Comparison of ENCODE assay signal across 8 cellular contexts in genomic region chr3:169041677-169042171, GRCh38.
DNase-seq lines count a peak whose midpoint lies in the region; ATAC-seq and TF ChIP-seq lines count a peak whose summit lies in the region.

No MANE protein-coding gene starts in this region.

- ATAC-seq in gastrocnemius medialis (peak; percentile 58 to 60), HG02938 (IDR thresholded peaks at IDR 0.05; ENCODE audit: unreplicated experiment) (no peak)

- intact Hi-C loops in gastrocnemius medialis (cut with DNase I; ENCODE audit: low total_unique reads), result loop anchor here (10.0 kb wide), 2 partner anchors 623 to 703 kb away; partner anchors contain the start of gene MECOM

- peak overlapping the region in 2 of 4 donors; percentile 11 to 17 for H3K27ac ChIP-seq in gastrocnemius medialis

- DNase-seq in NCI-H2171 treated with DMSO at 0.1 percent for 48 hours (lab: John Stamatoyannopoulos, UW) (peak; percentile 4), NCI-H2171 (lab: John Stamatoyannopoulos, UW) (no peak), RPMI8226 (peak; percentile 18), fibroblast of mammary gland (ENCODE audit: low read depth) (peak; percentile 82), gastrocnemius medialis (no peak), NCI-H226 (no peak), hypothalamus (lab: John Stamatoyannopoulos, UW) (no peak)

- no peaks in the 10 kb centered on the region for H3K36me3 ChIP-seq in gastrocnemius medialis

- H3K27me3 ChIP-seq in gastrocnemius medialis, result no peaks in the 10 kb centered on the region

- TF ChIP-seq CTCF in fibroblast of mammary gland (conservative IDR thresholded peaks at IDR 0.05; ENCODE audit: control insufficient read depth, insufficient read depth, low read depth, low read length) (peak; percentile 67), gastrocnemius medialis (IDR thresholded peaks at IDR 0.05 in 4 of 5, conservative IDR thresholded peaks at IDR 0.05 in 1 of 5) (peak in 3 of 5 experiments; percentile 24 to 41 (median 34))

- H3K9me3 ChIP-seq in gastrocnemius medialis, result no peaks in the 10 kb centered on the region

- in situ Hi-C loops in gastrocnemius medialis (cut with MboI; ENCODE audit: low sequenced_read_pairs in 4 of 4), result no loop called here

- H3K4me3 ChIP-seq in fibroblast of mammary gland (ENCODE audit: control insufficient read depth, low read depth, low read length) (no peak overlapping the region), gastrocnemius medialis (no peak overlapping the region)

- TF ChIP-seq POLR2A in gastrocnemius medialis (IDR thresholded peaks at IDR 0.05), result no peak

- no peaks in the 10 kb centered on the region for H3K4me1 ChIP-seq in gastrocnemius medialis

Comparison
In these comparisons a context has a peak if more than half of its experiments do, and no peak if none do; other contexts are left out.
1. DNase-seq: peak in NCI-H2171 treated with DMSO at 0.1 percent for 48 hours (single experiment), RPMI8226 (single experiment) and fibroblast of mammary gland (single experiment); none in NCI-H2171 (single experiment), gastrocnemius medialis (0 of 2), NCI-H226 (single experiment) and hypothalamus (0 of 51).